Comparison of ENCODE assay signal across 25 cellular contexts in genomic region chr12:72338437-72338836, GRCh38.
"Had no signal": no experiment of that assay in that cellular context is flagged by ENCODE, and none has a peak within 500 bp of the region (broad histone marks: within the 10 kb centered on the region; RNA-seq: fewer than 3 reads in every experiment).

No MANE protein-coding gene starts in this region.

- H3K9me3 ChIP-seq: Peyer's patch, SJSA1 had no signal

- H3K4me3 ChIP-seq: K562, PC-9, Peyer's patch, SJSA1, SK-N-MC had no signal

- H3K27ac ChIP-seq: HL-60, KMS-11, PC-9, Peyer's patch, SJSA1, SK-N-MC had no signal

- H3K36me3 ChIP-seq: Peyer's patch, SJSA1 had no signal

- ATAC-seq: K562 had no signal

- H3K4me2 ChIP-seq: KMS-11, PC-9 had no signal

- H3K4me1 ChIP-seq: Peyer's patch, SJSA1 had no signal

- DNase-seq: Kasumi-1; MM.1S; NCI-H1092 treated with DMSO at 0.1 percent for 48 hours; NCI-H1436; NCI-H187; NCI-H2029; NCI-H2081 treated with DMSO at 0.1 percent for 48 hours; NCI-H226; NCI-H446; NCI-H524; NCI-H526 treated with DMSO at 0.1 percent for 48 hours; NCI-H774; NK-92 treated with Interleukin-12 subunit alpha and Interleukin-12 subunit beta, amount 100 ng/mL, for 24 hours; OCI-M1; PC-9; Peyer's patch; Right ventricle myocardium superior; RPMI8226; SIG-M5; T-helper 2 cell had no signal

- H3K27me3 ChIP-seq: Peyer's patch, SJSA1 had no signal
